ENCODE assay signal across 26 cellular contexts in the genomic region with DNA sequence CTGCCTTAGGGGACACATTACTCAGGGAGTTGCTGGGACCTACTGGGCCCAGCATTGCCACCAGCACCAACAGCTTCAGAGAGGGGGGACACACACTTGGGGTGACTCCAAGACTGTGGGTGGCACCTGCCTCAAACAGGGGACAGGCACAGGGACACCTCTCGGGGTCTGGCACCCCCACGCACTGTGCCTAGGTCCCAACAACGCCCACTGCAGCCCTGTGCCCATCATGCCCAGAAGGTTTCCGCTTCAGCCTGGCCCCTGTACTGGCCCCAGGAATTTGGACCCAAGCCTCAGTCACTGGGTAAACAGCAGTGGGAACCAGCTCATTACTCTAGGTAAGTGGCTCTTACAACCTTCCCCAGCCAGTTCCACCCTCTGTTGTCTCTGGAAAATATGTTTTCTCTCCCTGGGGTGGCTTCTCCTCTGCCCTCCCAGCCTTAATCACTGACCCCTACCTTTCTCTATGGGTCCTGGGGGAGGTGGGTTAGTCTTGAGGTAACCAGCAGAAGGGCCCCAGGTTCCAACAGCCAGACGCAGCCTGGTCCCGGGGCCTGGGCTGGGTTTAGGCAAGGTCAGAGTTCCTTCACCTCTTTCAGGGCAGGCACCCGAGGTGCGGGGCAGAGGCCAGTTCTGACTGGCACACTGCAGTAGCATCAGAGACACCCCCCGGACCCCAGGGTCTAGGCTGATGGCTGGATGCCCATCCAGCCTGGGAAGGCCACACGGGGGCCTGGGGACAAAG.
"Had no signal": no experiment of that assay in that cellular context is flagged by ENCODE, and none has a peak within 500 bp of the region (broad histone marks: within the 10 kb centered on the region; RNA-seq: fewer than 3 reads in every experiment).

No MANE protein-coding gene starts in this region.

- H3K4me3 ChIP-seq: adrenal gland, MG63, SK-N-MC had no signal

- ATAC-seq: activated T-helper 17 cell treated with anti-CD3 and anti-CD28 coated beads, Interleukin-2, amount 50 U/mL, for 72 hours; Right ventricle myocardium inferior had no signal

- H3K27ac Mint-ChIP-seq: activated CD4-positive, alpha-beta memory T cell treated with anti-CD3 and anti-CD28 coated beads for 36 hours; activated CD4-positive, alpha-beta T cell treated with anti-CD3 and anti-CD28 coated beads, Interleukin-2, amount 10 ng/mL, durations not matched to agents 7 days and 5 days; activated naive CD4-positive, alpha-beta T cell treated with anti-CD3 and anti-CD28 coated beads for 36 hours; activated T-helper 17 cell treated with anti-CD3 and anti-CD28 coated beads, Interleukin-2, amount 50 U/mL, for 72 hours had no signal

- H3K27ac ChIP-seq: adrenal gland, SK-N-MC, VCaP had no signal

- H3K9me3 ChIP-seq: adrenal gland, MG63 had no signal

- H3K4me1 ChIP-seq: adrenal gland had no signal

- DNase-seq: activated CD4-positive, alpha-beta memory T cell treated with anti-CD3 and anti-CD28 coated beads for 36 hours; activated CD4-positive, alpha-beta T cell treated with anti-CD3 and anti-CD28 coated beads, Interleukin-2, amount 10 ng/mL, durations not matched to agents 7 days and 5 days; activated CD4-positive, CD25-positive, alpha-beta regulatory T cell; activated CD8-positive, alpha-beta memory T cell treated with anti-CD3 and anti-CD28 coated beads for 24 hours; activated gamma-delta T cell; activated naive CD4-positive, alpha-beta T cell treated with anti-CD3 and anti-CD28 coated beads for 36 hours; activated naive CD8-positive, alpha-beta T cell treated with anti-CD3 and anti-CD28 coated beads, Interleukin-2, amount 10 ng/mL, durations not matched to agents 7 days and 5 days; activated T-cell treated with anti-CD3 and anti-CD28 coated beads, Interleukin-2, amount 50 U/mL, for 48 hours; adrenal gland; anterior cingulate cortex; MG63; MV-4-11; NCI-H1092 treated with DMSO at 0.1 percent for 48 hours; NCI-H1417 treated with DMSO at 0.1 percent for 48 hours; NCI-H1694; NCI-H2029; NCI-H2107; NCI-H345; NCI-H510A; NCI-H526 treated with DMSO at 0.1 percent for 48 hours; NCI-H82; T-helper 1 cell had no signal

- H3K4me3 Mint-ChIP-seq: activated CD4-positive, alpha-beta memory T cell treated with anti-CD3 and anti-CD28 coated beads for 36 hours; activated CD4-positive, alpha-beta T cell treated with anti-CD3 and anti-CD28 coated beads, Interleukin-2, amount 10 ng/mL, durations not matched to agents 7 days and 5 days; activated naive CD4-positive, alpha-beta T cell treated with anti-CD3 and anti-CD28 coated beads for 36 hours; activated naive CD8-positive, alpha-beta T cell treated with anti-CD3 and anti-CD28 coated beads, Interleukin-2, amount 10 ng/mL, durations not matched to agents 7 days and 5 days; activated T-helper 17 cell treated with anti-CD3 and anti-CD28 coated beads, Interleukin-2, amount 50 U/mL, for 72 hours had no signal

- H3K36me3 ChIP-seq: adrenal gland, MG63 had no signal

- H3K4me1 Mint-ChIP-seq: activated T-helper 17 cell treated with anti-CD3 and anti-CD28 coated beads, Interleukin-2, amount 50 U/mL, for 72 hours had no signal

- H3K27me3 ChIP-seq: adrenal gland, MG63 had no signal

- H3K9me3 Mint-ChIP-seq: activated CD4-positive, alpha-beta memory T cell treated with anti-CD3 and anti-CD28 coated beads for 36 hours; activated CD4-positive, alpha-beta T cell treated with anti-CD3 and anti-CD28 coated beads, Interleukin-2, amount 10 ng/mL, durations not matched to agents 7 days and 5 days; activated naive CD4-positive, alpha-beta T cell treated with anti-CD3 and anti-CD28 coated beads for 36 hours; activated naive CD8-positive, alpha-beta T cell treated with anti-CD3 and anti-CD28 coated beads, Interleukin-2, amount 10 ng/mL, durations not matched to agents 7 days and 5 days; activated T-helper 17 cell treated with anti-CD3 and anti-CD28 coated beads, Interleukin-2, amount 50 U/mL, for 72 hours had no signal

- H3K36me3 Mint-ChIP-seq: activated CD4-positive, alpha-beta memory T cell treated with anti-CD3 and anti-CD28 coated beads for 36 hours; activated naive CD8-positive, alpha-beta T cell treated with anti-CD3 and anti-CD28 coated beads, Interleukin-2, amount 10 ng/mL, durations not matched to agents 7 days and 5 days had no signal
